Comparison of ENCODE assay signal across 8 cellular contexts in genomic region chr18:24176727-24177416, GRCh38.
DNase-seq lines count a peak whose midpoint lies in the region; ATAC-seq and TF ChIP-seq lines count a peak whose summit lies in the region.

No MANE protein-coding gene starts in this region.

- no peaks in the 10 kb centered on the region for H3K9me3 ChIP-seq in DND-41 (ENCODE audit: insufficient read depth, low read length, severe bottlenecking)
- H3K9me3 ChIP-seq in adipocyte (ENCODE audit: control insufficient read depth, low read length), result no peaks in the 10 kb centered on the region

- H2AFZ ChIP-seq in DND-41 (ENCODE audit: low read depth, low read length), result no peak overlapping the region

- no peaks in the 10 kb centered on the region for H3K27me3 ChIP-seq in DND-41 (ENCODE audit: insufficient read depth, low read length, poor library complexity)
- no peaks in the 10 kb centered on the region for H3K27me3 ChIP-seq in adipocyte (replicated peaks; ENCODE audit: control insufficient read depth, insufficient read depth, low read length)

- H3K79me2 ChIP-seq in DND-41 (ENCODE audit: insufficient read depth, low read length), result no peaks in the 10 kb centered on the region

- DNase-seq in DND-41 (peak; percentile 57), OCI-M1 (lab: John Stamatoyannopoulos, UW) (peak; percentile 77), adipocyte (ENCODE audit: low read depth) (peak; percentile 75), hypothalamus (lab: John Stamatoyannopoulos, UW) (peak in 40 of 51 donors; percentile 8 to 84 (median 46)), NCI-H187 (lab: John Stamatoyannopoulos, UW) (no peak)
- peak; percentile 18 to 52 (median 43) for DNase-seq in stimulated activated CD4-positive, alpha-beta T cell treated with anti-CD3 and anti-CD28 coated beads, Interleukin-12 subunit alpha, Interleukin-12 subunit beta, amount 100 ng/mL, for 48 hours (ENCODE audit: low read depth in 2 of 3, low spot score in 1 of 3)

- H3K4me3 ChIP-seq in DND-41 (ENCODE audit: low read depth in 1 of 2, low read length in 2 of 2), result no peak overlapping the region
- no peak overlapping the region for H3K4me3 ChIP-seq in adipocyte (ENCODE audit: low read length)

- ATAC-seq in DND-41 (ENCODE audit: insufficient read depth, low read depth), result peak; percentile 77
- ATAC-seq in GM19395 (IDR thresholded peaks at IDR 0.05; ENCODE audit: unreplicated experiment), result peak; percentile 94
- ATAC-seq in HG03439 (IDR thresholded peaks at IDR 0.05; ENCODE audit: unreplicated experiment), result peak; percentile 74

- H3K9ac ChIP-seq in DND-41 (ENCODE audit: low read depth, low read length) (no peak overlapping the region), adipocyte (ENCODE audit: low read length) (no peak overlapping the region)

- H3K27ac ChIP-seq in DND-41 (ENCODE audit: low read length), result no peak overlapping the region

- no peak overlapping the region for H3K4me2 ChIP-seq in DND-41 (ENCODE audit: insufficient read depth, low read length)

- H4K20me1 ChIP-seq in DND-41 (ENCODE audit: insufficient read depth, low read length), result no peaks in the 10 kb centered on the region; the same call in 1 of the 2 replicates

- H3K36me3 ChIP-seq in DND-41 (ENCODE audit: insufficient read depth, low read length), result no peaks in the 10 kb centered on the region
- peaks cover 25% of the 10 kb centered on the region for H3K36me3 ChIP-seq in adipocyte (ENCODE audit: control insufficient read depth, insufficient read depth, low read length, severe bottlenecking)

- no peaks in the 10 kb centered on the region for H3K4me1 ChIP-seq in DND-41 (ENCODE audit: insufficient read depth, low read length)
- peaks cover 13% of the 10 kb centered on the region for H3K4me1 ChIP-seq in adipocyte (ENCODE audit: control insufficient read depth, insufficient read depth, low read length)

- TF ChIP-seq CTCF in DND-41 (IDR thresholded peaks at IDR 0.05; ENCODE audit: borderline replicate concordance, extremely low read depth, low read length, poor library complexity, severe bottlenecking), result peak; percentile 73

Comparison
In these comparisons a context has a peak if more than half of its experiments do, and no peak if none do; other contexts are left out.
1. DNase-seq: peak in DND-41 (single experiment), OCI-M1 (single experiment), adipocyte (single experiment), hypothalamus (40 of 51) and stimulated activated CD4-positive, alpha-beta T cell treated with anti-CD3 and anti-CD28 coated beads, Interleukin-12 subunit alpha, Interleukin-12 subunit beta, amount 100 ng/mL, for 48 hours (3 of 3); none in NCI-H187 (0 of 2).
2. Peak in every context shown above with its lines, with median percentiles within 50 percentile points of each other: ATAC-seq.